Comparison of ENCODE assay signal across 19 cellular contexts in the genomic region with DNA sequence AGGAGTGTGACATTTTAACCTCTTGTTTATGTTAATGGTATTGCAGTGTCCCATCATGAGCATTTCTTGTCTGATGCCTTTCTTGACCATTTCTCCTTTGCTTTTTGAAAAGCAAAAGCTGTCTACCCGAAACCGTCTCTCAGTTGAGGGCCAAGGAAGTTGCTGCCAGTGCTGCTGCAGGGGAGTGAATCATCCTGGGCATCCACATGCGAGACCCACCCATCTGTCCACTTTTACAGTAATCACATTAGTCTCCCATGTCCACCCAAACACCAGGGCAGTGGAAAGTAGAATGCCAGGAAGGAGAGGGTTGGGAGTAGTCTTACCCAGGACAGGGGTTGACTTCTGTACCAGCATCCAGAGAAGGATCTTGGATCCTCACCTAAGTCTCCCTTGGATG.
DNase-seq lines count a peak whose midpoint lies in the region; ATAC-seq lines count a peak whose summit lies in the region.
"Had no signal": no experiment of that assay in that cellular context is flagged by ENCODE, and none has a peak within 500 bp of the region (broad histone marks: within the 10 kb centered on the region; RNA-seq: fewer than 3 reads in every experiment).

No MANE protein-coding gene starts in this region.

- peak overlapping the region; percentile 32 for H3K9ac ChIP-seq in adipocyte (ENCODE audit: low read length)
- H3K9ac ChIP-seq: KMS-11 had no signal

- H3K9me3 Mint-ChIP-seq in stimulated activated effector memory CD8-positive, alpha-beta T cell treated with anti-CD3 and anti-CD28 coated beads, Interleukin-12 subunit alpha, Interleukin-12 subunit beta, amount 100 ng/mL, for 72 hours = no peaks in the 10 kb centered on the region
- H3K9me3 Mint-ChIP-seq: naive thymus-derived CD8-positive, alpha-beta T cell had no signal

- no peak overlapping the region for H3K4me3 Mint-ChIP-seq in stimulated activated effector memory CD8-positive, alpha-beta T cell treated with anti-CD3 and anti-CD28 coated beads, Interleukin-12 subunit alpha, Interleukin-12 subunit beta, amount 100 ng/mL, for 72 hours
- H3K4me3 Mint-ChIP-seq: naive thymus-derived CD8-positive, alpha-beta T cell had no signal

- H3K4me3 ChIP-seq in adipocyte (ENCODE audit: low read length) = peak overlapping the region; percentile 26
- H3K4me3 ChIP-seq: GM12878, right atrium auricular region, SJSA1 had no signal

- peak overlapping the region; percentile 3 for H3K27ac Mint-ChIP-seq in stimulated activated effector memory CD8-positive, alpha-beta T cell treated with anti-CD3 and anti-CD28 coated beads, Interleukin-12 subunit alpha, Interleukin-12 subunit beta, amount 100 ng/mL, for 72 hours

- peaks cover 55% of the 10 kb centered on the region for H3K4me1 ChIP-seq in adipocyte (ENCODE audit: control insufficient read depth, insufficient read depth, low read length)
- H3K4me1 ChIP-seq: SJSA1 had no signal

- no peak for ATAC-seq in stimulated activated effector memory CD8-positive, alpha-beta T cell treated with anti-CD3 and anti-CD28 coated beads, Interleukin-12 subunit alpha, Interleukin-12 subunit beta, amount 100 ng/mL, for 72 hours
- ATAC-seq: GM12878; naive thymus-derived CD8-positive, alpha-beta T cell had no signal

- no peaks in the 10 kb centered on the region for H3K9me3 ChIP-seq in adipocyte (ENCODE audit: control insufficient read depth, low read length)
- H3K9me3 ChIP-seq: right atrium auricular region, SJSA1 had no signal

- H3K27me3 ChIP-seq in adipocyte (replicated peaks; ENCODE audit: control insufficient read depth, insufficient read depth, low read length) = no peaks in the 10 kb centered on the region
- H3K27me3 ChIP-seq: right atrium auricular region, SJSA1 had no signal

- peaks cover 3% of the 10 kb centered on the region for H3K36me3 Mint-ChIP-seq in stimulated activated effector memory CD8-positive, alpha-beta T cell treated with anti-CD3 and anti-CD28 coated beads, Interleukin-12 subunit alpha, Interleukin-12 subunit beta, amount 100 ng/mL, for 72 hours

- peaks cover 24% of the 10 kb centered on the region for H3K4me1 Mint-ChIP-seq in stimulated activated effector memory CD8-positive, alpha-beta T cell treated with anti-CD3 and anti-CD28 coated beads, Interleukin-12 subunit alpha, Interleukin-12 subunit beta, amount 100 ng/mL, for 72 hours

- peaks cover 1% of the 10 kb centered on the region for H3K36me3 ChIP-seq in adipocyte (ENCODE audit: control insufficient read depth, insufficient read depth, low read length, severe bottlenecking)

- DNase-seq in EH (ENCODE audit: low read depth) (peak; percentile 54), adipocyte (ENCODE audit: low read depth) (peak; percentile 35), glomerular visceral epithelial cell (ENCODE audit: extremely low spot score) (peak; percentile 1), NCI-H748 treated with DMSO at 0.1 percent for 48 hours (lab: John Stamatoyannopoulos, UW) (no peak), NCI-H1694 treated with DMSO at 0.1 percent for 48 hours (lab: John Stamatoyannopoulos, UW) (no peak), pons (ENCODE audit: low spot score) (no peak)
- no peak for DNase-seq in stimulated activated effector memory CD8-positive, alpha-beta T cell treated with anti-CD3 and anti-CD28 coated beads, Interleukin-12 subunit alpha, Interleukin-12 subunit beta, amount 100 ng/mL, for 72 hours (ENCODE audit: low spot score in 2 of 2)
- DNase-seq in activated naive CD4-positive, alpha-beta T cell treated with anti-CD3 and anti-CD28 coated beads, Interleukin-2, amount 50 U/mL, for 16 hours = no peak
- DNase-seq: activated CD4-positive, alpha-beta T cell treated with anti-CD3 and anti-CD28 coated beads, Interleukin-2, amount 50 U/mL, for 1 hour; activated T-cell treated with anti-CD3 and anti-CD28 coated beads, Interleukin-2, amount 50 U/mL, for 48 hours; left cardiac atrium; naive thymus-derived CD8-positive, alpha-beta T cell; NCI-H1436 treated with DMSO at 0.1 percent for 48 hours; NCI-H510A; stimulated activated CD4-positive, alpha-beta T cell treated with anti-CD3 and anti-CD28 coated beads, Interleukin-4, amount 100 ng/mL, for 1 hour had no signal

Comparison
In these comparisons a context has a peak if more than half of its experiments do, and no peak if none do; other contexts are left out.
1. DNase-seq: peak in EH (single experiment), adipocyte (single experiment) and glomerular visceral epithelial cell (single experiment); none in stimulated activated effector memory CD8-positive, alpha-beta T cell treated with anti-CD3 and anti-CD28 coated beads, Interleukin-12 subunit alpha, Interleukin-12 subunit beta, amount 100 ng/mL, for 72 hours (0 of 2), NCI-H748 treated with DMSO at 0.1 percent for 48 hours (single experiment), NCI-H1694 treated with DMSO at 0.1 percent for 48 hours (single experiment), pons (single experiment) and activated naive CD4-positive, alpha-beta T cell treated with anti-CD3 and anti-CD28 coated beads, Interleukin-2, amount 50 U/mL, for 16 hours (single experiment).